ENCODE assay signal across 8 cellular contexts in genomic region chr9:129640871-129641750, GRCh38. TPM values are rescaled to one million over a fixed set of nuclear protein-coding genes. Genes with fewer than 3 reads are reported as not detected.
DNase-seq lines count a peak whose midpoint lies in the region; ATAC-seq and TF ChIP-seq lines count a peak whose summit lies in the region.

No MANE protein-coding gene starts in this region.

- peaks cover 13 to 23% of the 10 kb centered on the region in 2 donors for H3K4me1 ChIP-seq in ascending aorta
- peaks cover 26% of the 10 kb centered on the region for H3K4me1 ChIP-seq in lower lobe of right lung
- peaks cover 43% of the 10 kb centered on the region for H3K4me1 ChIP-seq in vagina

- peak; percentile 9 for ATAC-seq in HG02973 (IDR thresholded peaks at IDR 0.05; ENCODE audit: unreplicated experiment)
- ATAC-seq in lower lobe of right lung, result peak in 1 of 2 donors; percentile 0
- no peak for ATAC-seq in GM21423 (IDR thresholded peaks at IDR 0.05; ENCODE audit: unreplicated experiment)
- no peak for ATAC-seq in HG03469 (IDR thresholded peaks at IDR 0.05; ENCODE audit: unreplicated experiment)

- H3K36me3 ChIP-seq in ascending aorta (peaks cover 32% of the 10 kb centered on the region in 2 donors), lower lobe of right lung (peaks cover 34% of the 10 kb centered on the region), vagina (peaks cover 0 to 30% of the 10 kb centered on the region in 2 donors)

- DNase-seq in ascending aorta (ENCODE audit: low spot score in 2 of 2), result peak in 1 of 2 donors; percentile 63
- no peak for DNase-seq in lower lobe of right lung
- no peak for DNase-seq in vagina (ENCODE audit: extremely low spot score in 2 of 2)
- DNase-seq in NCI-H526 (lab: John Stamatoyannopoulos, UW), result no peak

- intact Hi-C loops in ascending aorta (cut with DNase I) (no loop called here), lower lobe of right lung (cut with DNase I) (no loop called here), vagina (cut with DNase I) (loop anchor here (5.0 kb wide), 1 partner anchor 136 kb away; no protein-coding TSS in a partner anchor)

- H3K4me3 ChIP-seq in ascending aorta, result peak overlapping the region; percentile 52 to 85
- H3K4me3 ChIP-seq in lower lobe of right lung, result peak overlapping the region; percentile 100
- H3K4me3 ChIP-seq in vagina, result peak overlapping the region; percentile 82 to 88

- H3K27ac ChIP-seq in C4-2B, result peak overlapping the region; percentile 72
- peak overlapping the region; percentile 84 to 89 for H3K27ac ChIP-seq in ascending aorta
- H3K27ac ChIP-seq in lower lobe of right lung, result peak overlapping the region; percentile 89
- peak overlapping the region; percentile 86 for H3K27ac ChIP-seq in vagina

- no peaks in the 10 kb centered on the region for H3K9me3 ChIP-seq in ascending aorta
- no peaks in the 10 kb centered on the region for H3K9me3 ChIP-seq in lower lobe of right lung
- H3K9me3 ChIP-seq in vagina, result no peaks in the 10 kb centered on the region

- TF ChIP-seq POLR2A in vagina (IDR thresholded peaks at IDR 0.05), result no peak

- H3K27me3 ChIP-seq in ascending aorta, result no peaks in the 10 kb centered on the region
- H3K27me3 ChIP-seq in lower lobe of right lung (ENCODE audit: low read depth), result no peaks in the 10 kb centered on the region
- H3K27me3 ChIP-seq in vagina, result no peaks in the 10 kb centered on the region

- TF ChIP-seq CTCF in C4-2B (conservative IDR thresholded peaks at IDR 0.05) (no peak), ascending aorta (IDR thresholded peaks at IDR 0.05) (no peak), lower lobe of right lung (IDR thresholded peaks at IDR 0.05) (no peak), vagina (IDR thresholded peaks at IDR 0.05) (no peak)

RNA-seq across cellular contexts. Expression of gene ASB6, which starts 0.8 kb away (rescaled TPM):
- total RNA-seq in ascending aorta (29.7 TPM), lower lobe of right lung (14.6 TPM), vagina (18.9 TPM)

RNA-seq across cellular contexts. Expression of gene NTMT1, which starts 15.1 kb away (rescaled TPM):
- total RNA-seq in ascending aorta, result 6.9 TPM
- total RNA-seq in lower lobe of right lung, result 25.1 TPM
- total RNA-seq in vagina, result 15.5 TPM

RNA-seq across cellular contexts. Expression of gene C9orf50, which starts 20.2 kb away (rescaled TPM):
- total RNA-seq in ascending aorta (not detected), lower lobe of right lung (not detected), vagina (not detected)

RNA-seq across cellular contexts. Expression of gene PRRX2, which starts 24.3 kb away (rescaled TPM):
- total RNA-seq in ascending aorta (112 TPM), lower lobe of right lung (2.5 TPM), vagina (43.7 TPM)
